In genomic region chr1:37308571-37308960, GRCh38 we compare ENCODE assay signal across 18 cellular contexts.
"Had no signal": no experiment of that assay in that cellular context is flagged by ENCODE, and none has a peak within 500 bp of the region (broad histone marks: within the 10 kb centered on the region; RNA-seq: fewer than 3 reads in every experiment).

No MANE protein-coding gene starts in this region.

- DNase-seq: activated CD4-positive, alpha-beta T cell treated with anti-CD3 and anti-CD28 coated beads, Interleukin-2, amount 50 U/mL, for 48 hours; activated CD8-positive, alpha-beta memory T cell treated with anti-CD3 and anti-CD28 coated beads, Interleukin-2, amount 10 ng/mL, durations not matched to agents 7 days and 5 days; activated effector memory CD4-positive, alpha-beta T cell treated with Interleukin-2 at 50 U/mL for 16 hours; activated T-cell treated with anti-CD3 and anti-CD28 coated beads, Interleukin-2, amount 50 U/mL, for 1 hour; adrenal gland; esophagus squamous epithelium; left colon; mucosa of descending colon; right cardiac atrium; stimulated activated naive CD8-positive, alpha-beta T cell treated with anti-CD3 and anti-CD28 coated beads, Interleukin-15, Interleukin-2, amounts not matched to agents 100 U/mL and 50 U/mL, for 24 hours had no signal

- H3K27me3 ChIP-seq: adrenal gland, upper lobe of left lung had no signal

- ATAC-seq: activated CD8-positive, alpha-beta memory T cell treated with anti-CD3 and anti-CD28 coated beads, Interleukin-2, amount 10 ng/mL, durations not matched to agents 7 days and 5 days; left colon; mucosa of descending colon; naive thymus-derived CD8-positive, alpha-beta T cell; right cardiac atrium; stimulated activated naive CD8-positive, alpha-beta T cell treated with anti-CD3 and anti-CD28 coated beads, Interleukin-15, Interleukin-2, amounts not matched to agents 100 U/mL and 50 U/mL, for 24 hours had no signal

- H3K36me3 Mint-ChIP-seq: activated CD8-positive, alpha-beta memory T cell treated with anti-CD3 and anti-CD28 coated beads, Interleukin-2, amount 10 ng/mL, durations not matched to agents 7 days and 5 days; activated naive CD4-positive, alpha-beta T cell treated with anti-CD3 and anti-CD28 coated beads, Interleukin-2, amount 50 U/mL, for 24 hours; naive thymus-derived CD8-positive, alpha-beta T cell had no signal

- H3K4me1 Mint-ChIP-seq: activated naive CD4-positive, alpha-beta T cell treated with anti-CD3 and anti-CD28 coated beads, Interleukin-2, amount 50 U/mL, for 24 hours; naive thymus-derived CD8-positive, alpha-beta T cell had no signal

- H3K27ac ChIP-seq: adrenal gland, cardiac muscle cell, esophagus squamous epithelium, neutrophil, skin epidermis, suprapubic skin, upper lobe of left lung had no signal

- H3K4me3 Mint-ChIP-seq: activated CD8-positive, alpha-beta memory T cell treated with anti-CD3 and anti-CD28 coated beads, Interleukin-2, amount 10 ng/mL, durations not matched to agents 7 days and 5 days; activated naive CD4-positive, alpha-beta T cell treated with anti-CD3 and anti-CD28 coated beads, Interleukin-2, amount 50 U/mL, for 24 hours; naive thymus-derived CD8-positive, alpha-beta T cell had no signal

- H3K27ac Mint-ChIP-seq: activated CD8-positive, alpha-beta memory T cell treated with anti-CD3 and anti-CD28 coated beads, Interleukin-2, amount 10 ng/mL, durations not matched to agents 7 days and 5 days; activated naive CD4-positive, alpha-beta T cell treated with anti-CD3 and anti-CD28 coated beads, Interleukin-2, amount 50 U/mL, for 24 hours; naive thymus-derived CD8-positive, alpha-beta T cell had no signal

- H3K9me3 Mint-ChIP-seq: activated naive CD4-positive, alpha-beta T cell treated with anti-CD3 and anti-CD28 coated beads, Interleukin-2, amount 50 U/mL, for 24 hours; naive thymus-derived CD8-positive, alpha-beta T cell had no signal

- H3K4me3 ChIP-seq: adrenal gland, cardiac muscle cell, esophagus squamous epithelium, lung, mucosa of descending colon, skin epidermis, suprapubic skin, upper lobe of left lung had no signal
